27 cellular contexts compared by ENCODE assay signal in the genomic region with DNA sequence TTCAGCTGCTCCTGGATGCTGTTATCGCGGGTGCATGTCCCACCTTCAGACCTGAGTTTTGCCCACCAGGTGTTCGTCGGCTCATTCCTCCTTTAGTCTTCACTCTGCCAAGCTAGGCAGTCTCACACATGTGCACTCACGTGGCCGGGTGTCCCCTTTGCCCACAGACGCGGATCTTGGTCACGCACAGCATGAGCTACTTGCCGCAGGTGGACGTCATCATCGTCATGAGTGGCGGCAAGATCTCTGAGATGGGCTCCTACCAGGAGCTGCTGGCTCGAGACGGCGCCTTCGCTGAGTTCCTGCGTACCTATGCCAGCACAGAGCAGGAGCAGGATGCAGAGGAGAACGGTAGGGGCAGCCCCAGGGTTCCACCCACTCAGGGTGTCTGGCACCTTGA.
"Had no signal": no experiment of that assay in that cellular context is flagged by ENCODE, and none has a peak within 500 bp of the region (broad histone marks: within the 10 kb centered on the region; RNA-seq: fewer than 3 reads in every experiment).

No MANE protein-coding gene starts in this region.

- H3K4me3 Mint-ChIP-seq: activated CD4-positive, alpha-beta T cell treated with anti-CD3 and anti-CD28 coated beads, Interleukin-2, amount 10 ng/mL, durations not matched to agents 7 days and 5 days; activated naive CD8-positive, alpha-beta T cell treated with anti-CD3 and anti-CD28 coated beads, Interleukin-2, amount 10 ng/mL, durations not matched to agents 7 days and 5 days; activated T-cell treated with anti-CD3 and anti-CD28 coated beads, Interleukin-2, amount 50 U/mL, for 24 hours; effector memory CD8-positive, alpha-beta T cell; T-cell had no signal

- H3K9me3 Mint-ChIP-seq: activated CD4-positive, alpha-beta T cell treated with anti-CD3 and anti-CD28 coated beads, Interleukin-2, amount 10 ng/mL, durations not matched to agents 7 days and 5 days; activated naive CD8-positive, alpha-beta T cell treated with anti-CD3 and anti-CD28 coated beads, Interleukin-2, amount 10 ng/mL, durations not matched to agents 7 days and 5 days; activated T-cell treated with anti-CD3 and anti-CD28 coated beads, Interleukin-2, amount 50 U/mL, for 24 hours; activated T-helper 2 cell treated with anti-CD3 and anti-CD28 coated beads, Interferon-gamma antibody, Interleukin-2, Interleukin-4, amounts not matched to agents 10 μg/mL and 5 μg/mL and 100 μg/mL, durations not matched to agents 14 hours and 24 hours and 36 hours; effector memory CD8-positive, alpha-beta T cell; T-cell had no signal

- H3K36me3 ChIP-seq: breast epithelium, colonic mucosa had no signal

- H3K27ac ChIP-seq: breast epithelium, colonic mucosa, dorsolateral prefrontal cortex, heart right ventricle, lower lobe of right lung, thoracic aorta, upper lobe of left lung, WERI-Rb-1 had no signal

- DNase-seq: activated CD4-positive, alpha-beta T cell treated with anti-CD3 and anti-CD28 coated beads, Interleukin-2, amount 10 ng/mL, durations not matched to agents 7 days and 5 days; activated CD4-positive, CD25-positive, alpha-beta regulatory T cell treated with anti-CD3 and anti-CD28 coated beads, Interleukin-2, amount 50 U/mL, for 72 hours; activated CD8-positive, alpha-beta memory T cell treated with anti-CD3 and anti-CD28 coated beads for 24 hours; activated CD8-positive, alpha-beta memory T cell treated with anti-CD3 and anti-CD28 coated beads, Interleukin-2, amount 50 U/mL, for 4 hours; activated naive CD4-positive, alpha-beta T cell; activated naive CD8-positive, alpha-beta T cell treated with anti-CD3 and anti-CD28 coated beads, Interleukin-2, amount 10 ng/mL, durations not matched to agents 7 days and 5 days; activated T-cell treated with anti-CD3 and anti-CD28 coated beads, Interleukin-2, amount 50 U/mL, for 24 hours; amniotic stem cell; colonic mucosa; dorsolateral prefrontal cortex; effector memory CD8-positive, alpha-beta T cell; heart right ventricle; lower lobe of right lung; mesendoderm; mucosa of descending colon; occipital lobe; stimulated activated CD4-positive, alpha-beta T cell treated with anti-CD3 and anti-CD28 coated beads, Interleukin-15, amount 100 ng/mL, for 24 hours; stimulated activated naive CD4-positive, alpha-beta T cell; T-cell; upper lobe of left lung; WERI-Rb-1 had no signal

- H3K4me1 ChIP-seq: breast epithelium, colonic mucosa had no signal

- H3K4me1 Mint-ChIP-seq: activated CD4-positive, alpha-beta T cell treated with anti-CD3 and anti-CD28 coated beads, Interleukin-2, amount 10 ng/mL, durations not matched to agents 7 days and 5 days; activated naive CD8-positive, alpha-beta T cell treated with anti-CD3 and anti-CD28 coated beads, Interleukin-2, amount 10 ng/mL, durations not matched to agents 7 days and 5 days; T-cell had no signal

- H3K27me3 Mint-ChIP-seq: activated CD4-positive, alpha-beta T cell treated with anti-CD3 and anti-CD28 coated beads, Interleukin-2, amount 10 ng/mL, durations not matched to agents 7 days and 5 days; activated naive CD8-positive, alpha-beta T cell treated with anti-CD3 and anti-CD28 coated beads, Interleukin-2, amount 10 ng/mL, durations not matched to agents 7 days and 5 days; activated T-cell treated with anti-CD3 and anti-CD28 coated beads, Interleukin-2, amount 50 U/mL, for 24 hours; effector memory CD8-positive, alpha-beta T cell; T-cell had no signal

- H3K27me3 ChIP-seq: breast epithelium, colonic mucosa, dorsolateral prefrontal cortex, heart right ventricle, upper lobe of left lung had no signal

- ATAC-seq: effector memory CD8-positive, alpha-beta T cell; heart right ventricle; left lobe of liver; mucosa of descending colon; sciatic nerve; T-cell had no signal

- H3K4me3 ChIP-seq: breast epithelium, colonic mucosa, dorsolateral prefrontal cortex, heart right ventricle, lower lobe of right lung, mucosa of descending colon, smooth muscle cell, thoracic aorta, upper lobe of left lung had no signal

- H3K9me3 ChIP-seq: breast epithelium, colonic mucosa, heart right ventricle, lower lobe of right lung, mucosa of descending colon, thoracic aorta, upper lobe of left lung had no signal

- H3K27ac Mint-ChIP-seq: activated CD4-positive, alpha-beta T cell treated with anti-CD3 and anti-CD28 coated beads, Interleukin-2, amount 10 ng/mL, durations not matched to agents 7 days and 5 days; activated naive CD8-positive, alpha-beta T cell treated with anti-CD3 and anti-CD28 coated beads, Interleukin-2, amount 10 ng/mL, durations not matched to agents 7 days and 5 days; activated T-cell treated with anti-CD3 and anti-CD28 coated beads, Interleukin-2, amount 50 U/mL, for 24 hours had no signal
